Comparison of ENCODE assay signal across 9 cellular contexts in the genomic region with DNA sequence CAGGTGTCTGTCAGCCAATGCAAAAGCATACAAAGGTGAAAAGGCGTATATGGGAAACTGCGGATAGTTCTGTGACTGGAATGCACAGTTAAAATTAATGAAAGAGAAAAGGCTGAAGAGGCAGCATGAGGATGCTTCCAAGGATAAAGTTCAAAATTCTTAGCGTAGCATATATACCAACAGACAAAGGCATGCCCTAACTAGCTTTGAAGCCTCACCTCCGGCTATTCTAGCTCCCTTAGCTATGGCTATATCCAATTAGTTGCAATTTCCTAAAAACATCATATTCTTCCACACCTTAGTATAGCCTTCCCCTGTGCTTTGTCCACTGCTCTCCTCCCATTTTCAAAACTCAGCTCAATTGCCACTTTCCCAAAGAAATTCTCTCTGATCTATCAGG. TPM values are rescaled to one million over a fixed set of nuclear protein-coding genes. Genes with fewer than 3 reads are reported as not detected.
DNase-seq lines count a peak whose midpoint lies in the region; ATAC-seq and TF ChIP-seq lines count a peak whose summit lies in the region.
"Had no signal": no experiment of that assay in that cellular context is flagged by ENCODE, and none has a peak within 500 bp of the region (broad histone marks: within the 10 kb centered on the region; RNA-seq: fewer than 3 reads in every experiment).

No MANE protein-coding gene starts in this region.

- H3K27me3 Mint-ChIP-seq in activated naive CD4-positive, alpha-beta T cell treated with anti-CD3 and anti-CD28 coated beads, Interleukin-2, amount 10 ng/mL, durations not matched to agents 7 days and 5 days: no peaks in the 10 kb centered on the region
- H3K27me3 Mint-ChIP-seq in memory B cell (no peaks in the 10 kb centered on the region), type B pancreatic cell (no peaks in the 10 kb centered on the region)

- peaks cover 30% of the 10 kb centered on the region for H3K36me3 Mint-ChIP-seq in activated naive CD4-positive, alpha-beta T cell treated with anti-CD3 and anti-CD28 coated beads, Interleukin-2, amount 10 ng/mL, durations not matched to agents 7 days and 5 days
- H3K36me3 Mint-ChIP-seq in memory B cell (peaks cover 10% of the 10 kb centered on the region), type B pancreatic cell (peaks cover 30% of the 10 kb centered on the region)

- H3K36me3 ChIP-seq in aorta (ENCODE audit: control insufficient read depth in 1 of 2, insufficient read depth in 2 of 2, low read length in 1 of 2): no peaks in the 10 kb centered on the region

- no peak for ATAC-seq in memory B cell (ENCODE audit: low read depth)
- ATAC-seq in aorta (ENCODE audit: low FRiP score): no peak

- H3K4me1 ChIP-seq in aorta (ENCODE audit: control insufficient read depth in 1 of 2, insufficient read depth in 2 of 2, low read length in 2 of 2): peaks cover 0 to 7% of the 10 kb centered on the region in 2 donors

- H3K4me3 Mint-ChIP-seq in activated naive CD4-positive, alpha-beta T cell treated with anti-CD3 and anti-CD28 coated beads, Interleukin-2, amount 10 ng/mL, durations not matched to agents 7 days and 5 days: peak overlapping the region; percentile 97
- H3K4me3 Mint-ChIP-seq in memory B cell: peak overlapping the region; percentile 95
- peak overlapping the region; percentile 97 for H3K4me3 Mint-ChIP-seq in type B pancreatic cell

- intact Hi-C loops in aorta (cut with DNase I): no loop called here

- no peaks in the 10 kb centered on the region for H3K9me3 ChIP-seq in aorta (ENCODE audit: control insufficient read depth, low read length)
- H3K9me3 ChIP-seq: thyroid gland had no signal

- H3K4me3 ChIP-seq in astrocyte of the spinal cord (ENCODE audit: low read depth, low read length) (peak overlapping the region; percentile 100), aorta (ENCODE audit: low read length in 2 of 2) (no peak overlapping the region)

- TF ChIP-seq CTCF in astrocyte of the spinal cord (IDR thresholded peaks at IDR 0.05; ENCODE audit: low read depth, low read length): no peak
- TF ChIP-seq CTCF in type B pancreatic cell (conservative IDR thresholded peaks at IDR 0.05): no peak

- no peak overlapping the region for H3K27ac Mint-ChIP-seq in activated naive CD4-positive, alpha-beta T cell treated with anti-CD3 and anti-CD28 coated beads, Interleukin-2, amount 10 ng/mL, durations not matched to agents 7 days and 5 days
- H3K27ac Mint-ChIP-seq in memory B cell: peak overlapping the region; percentile 97
- peak overlapping the region; percentile 97 for H3K27ac Mint-ChIP-seq in type B pancreatic cell

- in situ Hi-C loops in astrocyte of the spinal cord (cut with HindIII; ENCODE audit: low sequenced_read_pairs): no loop called here

- DNase-seq in activated naive CD4-positive, alpha-beta T cell treated with anti-CD3 and anti-CD28 coated beads, Interleukin-2, amount 10 ng/mL, durations not matched to agents 7 days and 5 days: no peak
- no peak for DNase-seq in activated naive CD4-positive, alpha-beta T cell treated with Interleukin-2 at 50 U/mL for 16 hours
- no peak for DNase-seq in astrocyte of the spinal cord (ENCODE audit: low read depth, low spot score)
- no peak for DNase-seq in memory B cell (ENCODE audit: low spot score in 2 of 2)
- DNase-seq in type B pancreatic cell (ENCODE audit: extremely low spot score, unreplicated experiment): no peak
- DNase-seq in HPDE6-E6E7 (ENCODE audit: extremely low spot score): no peak
- DNase-seq in kidney tubule cell (ENCODE audit: low spot score): no peak
- no peak for DNase-seq in aorta
- DNase-seq: thyroid gland had no signal

- H3K27ac ChIP-seq in aorta (ENCODE audit: low read depth in 1 of 2, low read length in 2 of 2): no peak overlapping the region

- CTCF ChIA-PET in activated naive CD4-positive, alpha-beta T cell treated with anti-CD3 and anti-CD28 coated beads, Interleukin-2, amount 10 ng/mL, durations not matched to agents 7 days and 5 days (lab: Charles Lee): interaction anchor here (0.8 kb wide), 1 partner anchor 444 kb away, joined by 4 read pairs; no protein-coding TSS in a partner anchor

- 91% methylated on average over 4 of the region's 4 CpGs for WGBS in aorta, 2 donors

- H3K27me3 ChIP-seq in aorta (ENCODE audit: control insufficient read depth in 1 of 2, insufficient read depth in 2 of 2, low read length in 1 of 2): no peaks in the 10 kb centered on the region
- H3K27me3 ChIP-seq: thyroid gland had no signal

- H3K4me1 Mint-ChIP-seq in activated naive CD4-positive, alpha-beta T cell treated with anti-CD3 and anti-CD28 coated beads, Interleukin-2, amount 10 ng/mL, durations not matched to agents 7 days and 5 days: peaks cover 65% of the 10 kb centered on the region
- H3K4me1 Mint-ChIP-seq in memory B cell (peaks cover 31% of the 10 kb centered on the region), type B pancreatic cell (ENCODE audit: unreplicated experiment) (peaks cover 27% of the 10 kb centered on the region)

- H3K9me3 Mint-ChIP-seq in activated naive CD4-positive, alpha-beta T cell treated with anti-CD3 and anti-CD28 coated beads, Interleukin-2, amount 10 ng/mL, durations not matched to agents 7 days and 5 days: no peaks in the 10 kb centered on the region
- H3K9me3 Mint-ChIP-seq in memory B cell (no peaks in the 10 kb centered on the region), type B pancreatic cell (no peaks in the 10 kb centered on the region)

RNA-seq across cellular contexts. Expression of a gene that starts 1.4 kb away (rescaled TPM):
- total RNA-seq in type B pancreatic cell (ENCODE audit: low replicate concordance) (189 and 223 TPM in 2 replicates), aorta (100 to 1,000 TPM in 1 of 2 donors, 10 to 100 TPM in 1; 89.8 to 101 TPM)
- 10 to 100 TPM; 39.5 to 78.1 TPM for polyA plus RNA-seq in aorta

RNA-seq across cellular contexts. Expression of a gene that starts 22.2 kb away (rescaled TPM):
- total RNA-seq in type B pancreatic cell (ENCODE audit: low replicate concordance) (34.5 and 34.6 TPM in 2 replicates), aorta (10 to 100 TPM; 20.8 to 24.1 TPM)
- polyA plus RNA-seq in aorta: 10 to 100 TPM; 32.0 to 34.9 TPM

RNA-seq across cellular contexts. Expression of a gene that starts 52.8 kb away (rescaled TPM):
- total RNA-seq in type B pancreatic cell (ENCODE audit: low replicate concordance) (21.0 and 25.4 TPM in 2 replicates), aorta (10 to 100 TPM; 15.8 to 18.7 TPM)
- polyA plus RNA-seq in aorta: 1 to 10 TPM; 8.3 to 8.5 TPM
